ENCODE assay signal across 1 cellular context in the genomic region with DNA sequence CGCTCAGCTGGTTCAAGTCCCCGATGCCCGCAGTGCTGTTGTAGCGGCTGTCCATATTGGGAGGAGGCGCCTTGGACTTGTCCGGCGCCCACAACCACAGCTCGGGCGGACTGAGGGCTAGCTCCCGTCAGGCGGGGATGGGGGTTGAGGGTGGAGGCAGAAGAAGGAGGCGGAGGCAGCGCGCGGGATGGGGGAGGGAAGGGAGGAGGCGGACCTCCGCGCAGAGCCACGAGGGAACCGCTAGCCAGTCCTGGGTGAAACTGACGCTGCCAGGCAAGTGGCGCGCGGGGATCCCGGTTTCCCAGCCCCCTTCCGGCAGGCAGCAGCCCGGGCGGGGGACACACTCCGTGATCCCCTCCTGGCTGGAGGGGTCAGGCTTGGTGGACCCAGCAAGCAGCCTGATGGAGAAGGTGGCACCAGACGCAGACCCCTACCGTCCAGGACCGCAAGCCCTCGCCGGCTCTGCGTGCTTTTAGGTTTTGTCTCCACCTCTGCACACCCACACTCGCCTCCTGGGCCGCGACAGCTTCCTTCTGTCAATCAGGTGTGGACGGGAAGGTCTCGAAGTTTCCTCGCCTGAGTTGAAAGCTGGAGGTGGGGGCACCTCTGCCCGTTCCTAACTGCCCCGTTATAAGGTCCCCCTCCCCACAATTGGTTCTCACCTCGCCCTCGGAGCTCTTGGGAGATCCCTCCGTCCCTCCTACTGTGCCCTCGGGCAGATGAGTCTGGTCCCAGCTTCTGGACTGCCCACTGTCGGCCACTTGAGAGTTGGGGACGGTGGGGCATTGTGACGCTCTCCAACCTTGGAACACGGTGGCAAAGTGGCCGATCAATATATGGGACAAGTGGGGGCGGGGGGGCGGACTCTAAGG.
TF ChIP-seq lines count a peak whose summit lies in the region.

A gene (minus strand): TSS at position 112 of the 872 bp plus-strand sequence. CDS start 57 bp downstream, at position 55.

TF ChIP-seq in GM12878, 131 proteins besides CTCF, POLR2A, EP300 and RAD21 (continues in another document):
- TF ChIP-seq BRCA1 (IDR thresholded peaks at IDR 0.05; ENCODE audit: low read depth, low read length) (no peak), HDGF (IDR thresholded peaks at IDR 0.05) (0 out of 2 replicates have a peak, but pooled peaks have one; percentile 82), TAF1 (IDR thresholded peaks at IDR 0.05; ENCODE audit: borderline replicate concordance, low read depth, low read length) (peak; percentile 42; the same call in 1 of the 2 replicates), GABPA (IDR thresholded peaks at IDR 0.05; ENCODE audit: low read depth) (0 out of 2 replicates have a peak, but pooled peaks have one; percentile 9), ZNF24 (IDR thresholded peaks at IDR 0.05) (no peak), POU2F2 (IDR thresholded peaks at IDR 0.05; ENCODE audit: borderline replicate concordance, low read depth, low read length) (0 out of 3 replicates have a peak, but pooled peaks have one; percentile 27), CHD4 (IDR thresholded peaks at IDR 0.05) (no peak), RUNX3 (IDR thresholded peaks at IDR 0.05; ENCODE audit: low read length) (peak; percentile 24; the same call in 1 of the 2 replicates), DPF2 (IDR thresholded peaks at IDR 0.05) (peak; percentile 55), SMAD1 (IDR thresholded peaks at IDR 0.05; ENCODE audit: low read depth, partially characterized antibody) (no peak), EGR1 (IDR thresholded peaks at IDR 0.05; ENCODE audit: borderline replicate concordance in 1 of 2, low read depth in 2 of 2, low read length in 2 of 2) (peak in 1 of 2 experiments; percentile 51; a peak in 1 of 3 replicates), TCF3 (IDR thresholded peaks at IDR 0.05; ENCODE audit: borderline replicate concordance, insufficient read depth, low read depth, low read length) (0 out of 2 replicates have a peak, but pooled peaks have one; percentile 44), NR2F1 (conservative IDR thresholded peaks at IDR 0.05) (peak; percentile 32; the same call in 1 of the 2 replicates), CHD2 (IDR thresholded peaks at IDR 0.05; ENCODE audit: borderline replicate concordance, low read depth, low read length) (peak; percentile 58; the same call in 1 of the 2 replicates), GATAD2B (conservative IDR thresholded peaks at IDR 0.05; ENCODE audit: low read depth) (peak; percentile 67; the same call in 1 of the 2 replicates), BMI1 (IDR thresholded peaks at IDR 0.05; ENCODE audit: borderline replicate concordance) (no peak), HCFC1 (IDR thresholded peaks at IDR 0.05; ENCODE audit: low read length) (no peak), SIX5 (IDR thresholded peaks at IDR 0.05; ENCODE audit: low read depth, low read length, severe bottlenecking) (no peak), MYB (IDR thresholded peaks at IDR 0.05; ENCODE audit: borderline replicate concordance, low read depth, low read length) (no peak), POLR2AphosphoS5 (IDR thresholded peaks at IDR 0.05; ENCODE audit: low read length) (peak; percentile 68), LARP7 (IDR thresholded peaks at IDR 0.05) (peak; percentile 87), MTA3 (IDR thresholded peaks at IDR 0.05; ENCODE audit: borderline replicate concordance, low read length) (peak; percentile 13; the same call in 1 of the 2 replicates), STAT1 (conservative IDR thresholded peaks at IDR 0.05) (no peak), SMARCA5 (IDR thresholded peaks at IDR 0.05) (peak; percentile 68; the same call in 1 of the 2 replicates), IKZF2 (IDR thresholded peaks at IDR 0.05) (peak in 1 of 2 experiments; percentile 38; a peak in 1 of 4 replicates), MTA2 (IDR thresholded peaks at IDR 0.05; ENCODE audit: low read depth) (0 out of 2 replicates have a peak, but pooled peaks have one; percentile 9), BACH1 (IDR thresholded peaks at IDR 0.05; ENCODE audit: borderline replicate concordance) (0 out of 2 replicates have a peak, but pooled peaks have one; percentile 61), PML (IDR thresholded peaks at IDR 0.05; ENCODE audit: low read length) (peak; percentile 67; the same call in 1 of the 2 replicates), EED (IDR thresholded peaks at IDR 0.05; ENCODE audit: low read depth) (peak; percentile 67), POLR2AphosphoS2 (IDR thresholded peaks at IDR 0.05; ENCODE audit: low read depth, low read length) (peak; percentile 53; the same call in 1 of the 2 replicates), CBX5 (IDR thresholded peaks at IDR 0.05; ENCODE audit: low read depth) (0 out of 2 replicates have a peak, but pooled peaks have one; percentile 2), ZSCAN29 (IDR thresholded peaks at IDR 0.05) (no peak)
- TF ChIP-seq, protein P1, sequence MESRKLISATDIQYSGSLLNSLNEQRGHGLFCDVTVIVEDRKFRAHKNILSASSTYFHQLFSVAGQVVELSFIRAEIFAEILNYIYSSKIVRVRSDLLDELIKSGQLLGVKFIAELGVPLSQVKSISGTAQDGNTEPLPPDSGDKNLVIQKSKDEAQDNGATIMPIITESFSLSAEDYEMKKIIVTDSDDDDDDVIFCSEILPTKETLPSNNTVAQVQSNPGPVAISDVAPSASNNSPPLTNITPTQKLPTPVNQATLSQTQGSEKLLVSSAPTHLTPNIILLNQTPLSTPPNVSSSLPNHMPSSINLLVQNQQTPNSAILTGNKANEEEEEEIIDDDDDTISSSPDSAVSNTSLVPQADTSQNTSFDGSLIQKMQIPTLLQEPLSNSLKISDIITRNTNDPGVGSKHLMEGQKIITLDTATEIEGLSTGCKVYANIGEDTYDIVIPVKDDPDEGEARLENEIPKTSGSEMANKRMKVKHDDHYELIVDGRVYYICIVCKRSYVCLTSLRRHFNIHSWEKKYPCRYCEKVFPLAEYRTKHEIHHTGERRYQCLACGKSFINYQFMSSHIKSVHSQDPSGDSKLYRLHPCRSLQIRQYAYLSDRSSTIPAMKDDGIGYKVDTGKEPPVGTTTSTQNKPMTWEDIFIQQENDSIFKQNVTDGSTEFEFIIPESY (IDR thresholded peaks at IDR 0.05) = no peak
- TF ChIP-seq, protein P2, sequence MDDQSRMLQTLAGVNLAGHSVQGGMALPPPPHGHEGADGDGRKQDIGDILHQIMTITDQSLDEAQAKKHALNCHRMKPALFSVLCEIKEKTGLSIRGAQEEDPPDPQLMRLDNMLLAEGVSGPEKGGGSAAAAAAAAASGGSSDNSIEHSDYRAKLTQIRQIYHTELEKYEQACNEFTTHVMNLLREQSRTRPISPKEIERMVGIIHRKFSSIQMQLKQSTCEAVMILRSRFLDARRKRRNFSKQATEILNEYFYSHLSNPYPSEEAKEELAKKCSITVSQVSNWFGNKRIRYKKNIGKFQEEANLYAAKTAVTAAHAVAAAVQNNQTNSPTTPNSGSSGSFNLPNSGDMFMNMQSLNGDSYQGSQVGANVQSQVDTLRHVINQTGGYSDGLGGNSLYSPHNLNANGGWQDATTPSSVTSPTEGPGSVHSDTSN (IDR thresholded peaks at IDR 0.05; ENCODE audit: insufficient replicate concordance, low read depth, low read length) = peak; percentile 55
- TF ChIP-seq, protein P3, sequence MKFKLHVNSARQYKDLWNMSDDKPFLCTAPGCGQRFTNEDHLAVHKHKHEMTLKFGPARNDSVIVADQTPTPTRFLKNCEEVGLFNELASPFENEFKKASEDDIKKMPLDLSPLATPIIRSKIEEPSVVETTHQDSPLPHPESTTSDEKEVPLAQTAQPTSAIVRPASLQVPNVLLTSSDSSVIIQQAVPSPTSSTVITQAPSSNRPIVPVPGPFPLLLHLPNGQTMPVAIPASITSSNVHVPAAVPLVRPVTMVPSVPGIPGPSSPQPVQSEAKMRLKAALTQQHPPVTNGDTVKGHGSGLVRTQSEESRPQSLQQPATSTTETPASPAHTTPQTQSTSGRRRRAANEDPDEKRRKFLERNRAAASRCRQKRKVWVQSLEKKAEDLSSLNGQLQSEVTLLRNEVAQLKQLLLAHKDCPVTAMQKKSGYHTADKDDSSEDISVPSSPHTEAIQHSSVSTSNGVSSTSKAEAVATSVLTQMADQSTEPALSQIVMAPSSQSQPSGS (IDR thresholded peaks at IDR 0.05; ENCODE audit: low read length) = no peak
- TF ChIP-seq, protein P4, sequence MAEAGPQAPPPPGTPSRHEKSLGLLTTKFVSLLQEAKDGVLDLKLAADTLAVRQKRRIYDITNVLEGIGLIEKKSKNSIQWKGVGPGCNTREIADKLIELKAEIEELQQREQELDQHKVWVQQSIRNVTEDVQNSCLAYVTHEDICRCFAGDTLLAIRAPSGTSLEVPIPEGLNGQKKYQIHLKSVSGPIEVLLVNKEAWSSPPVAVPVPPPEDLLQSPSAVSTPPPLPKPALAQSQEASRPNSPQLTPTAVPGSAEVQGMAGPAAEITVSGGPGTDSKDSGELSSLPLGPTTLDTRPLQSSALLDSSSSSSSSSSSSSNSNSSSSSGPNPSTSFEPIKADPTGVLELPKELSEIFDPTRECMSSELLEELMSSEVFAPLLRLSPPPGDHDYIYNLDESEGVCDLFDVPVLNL (IDR thresholded peaks at IDR 0.05; ENCODE audit: low read depth, low read length) = no peak
- TF ChIP-seq, protein P5, sequence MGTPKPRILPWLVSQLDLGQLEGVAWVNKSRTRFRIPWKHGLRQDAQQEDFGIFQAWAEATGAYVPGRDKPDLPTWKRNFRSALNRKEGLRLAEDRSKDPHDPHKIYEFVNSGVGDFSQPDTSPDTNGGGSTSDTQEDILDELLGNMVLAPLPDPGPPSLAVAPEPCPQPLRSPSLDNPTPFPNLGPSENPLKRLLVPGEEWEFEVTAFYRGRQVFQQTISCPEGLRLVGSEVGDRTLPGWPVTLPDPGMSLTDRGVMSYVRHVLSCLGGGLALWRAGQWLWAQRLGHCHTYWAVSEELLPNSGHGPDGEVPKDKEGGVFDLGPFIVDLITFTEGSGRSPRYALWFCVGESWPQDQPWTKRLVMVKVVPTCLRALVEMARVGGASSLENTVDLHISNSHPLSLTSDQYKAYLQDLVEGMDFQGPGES (IDR thresholded peaks at IDR 0.05) = no peak
- TF ChIP-seq, protein P6, sequence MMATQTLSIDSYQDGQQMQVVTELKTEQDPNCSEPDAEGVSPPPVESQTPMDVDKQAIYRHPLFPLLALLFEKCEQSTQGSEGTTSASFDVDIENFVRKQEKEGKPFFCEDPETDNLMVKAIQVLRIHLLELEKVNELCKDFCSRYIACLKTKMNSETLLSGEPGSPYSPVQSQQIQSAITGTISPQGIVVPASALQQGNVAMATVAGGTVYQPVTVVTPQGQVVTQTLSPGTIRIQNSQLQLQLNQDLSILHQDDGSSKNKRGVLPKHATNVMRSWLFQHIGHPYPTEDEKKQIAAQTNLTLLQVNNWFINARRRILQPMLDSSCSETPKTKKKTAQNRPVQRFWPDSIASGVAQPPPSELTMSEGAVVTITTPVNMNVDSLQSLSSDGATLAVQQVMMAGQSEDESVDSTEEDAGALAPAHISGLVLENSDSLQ (IDR thresholded peaks at IDR 0.05) = peak; percentile 85
- TF ChIP-seq, protein P7, sequence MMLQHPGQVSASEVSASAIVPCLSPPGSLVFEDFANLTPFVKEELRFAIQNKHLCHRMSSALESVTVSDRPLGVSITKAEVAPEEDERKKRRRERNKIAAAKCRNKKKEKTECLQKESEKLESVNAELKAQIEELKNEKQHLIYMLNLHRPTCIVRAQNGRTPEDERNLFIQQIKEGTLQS (IDR thresholded peaks at IDR 0.05; ENCODE audit: borderline replicate concordance, extremely low read depth, low read depth, low read length) = no peak
- TF ChIP-seq, protein P8, sequence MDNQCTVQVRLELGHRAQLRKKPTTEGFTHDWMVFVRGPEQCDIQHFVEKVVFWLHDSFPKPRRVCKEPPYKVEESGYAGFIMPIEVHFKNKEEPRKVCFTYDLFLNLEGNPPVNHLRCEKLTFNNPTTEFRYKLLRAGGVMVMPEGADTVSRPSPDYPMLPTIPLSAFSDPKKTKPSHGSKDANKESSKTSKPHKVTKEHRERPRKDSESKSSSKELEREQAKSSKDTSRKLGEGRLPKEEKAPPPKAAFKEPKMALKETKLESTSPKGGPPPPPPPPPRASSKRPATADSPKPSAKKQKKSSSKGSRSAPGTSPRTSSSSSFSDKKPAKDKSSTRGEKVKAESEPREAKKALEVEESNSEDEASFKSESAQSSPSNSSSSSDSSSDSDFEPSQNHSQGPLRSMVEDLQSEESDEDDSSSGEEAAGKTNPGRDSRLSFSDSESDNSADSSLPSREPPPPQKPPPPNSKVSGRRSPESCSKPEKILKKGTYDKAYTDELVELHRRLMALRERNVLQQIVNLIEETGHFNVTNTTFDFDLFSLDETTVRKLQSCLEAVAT (IDR thresholded peaks at IDR 0.05) = no peak
- TF ChIP-seq, protein P9, sequence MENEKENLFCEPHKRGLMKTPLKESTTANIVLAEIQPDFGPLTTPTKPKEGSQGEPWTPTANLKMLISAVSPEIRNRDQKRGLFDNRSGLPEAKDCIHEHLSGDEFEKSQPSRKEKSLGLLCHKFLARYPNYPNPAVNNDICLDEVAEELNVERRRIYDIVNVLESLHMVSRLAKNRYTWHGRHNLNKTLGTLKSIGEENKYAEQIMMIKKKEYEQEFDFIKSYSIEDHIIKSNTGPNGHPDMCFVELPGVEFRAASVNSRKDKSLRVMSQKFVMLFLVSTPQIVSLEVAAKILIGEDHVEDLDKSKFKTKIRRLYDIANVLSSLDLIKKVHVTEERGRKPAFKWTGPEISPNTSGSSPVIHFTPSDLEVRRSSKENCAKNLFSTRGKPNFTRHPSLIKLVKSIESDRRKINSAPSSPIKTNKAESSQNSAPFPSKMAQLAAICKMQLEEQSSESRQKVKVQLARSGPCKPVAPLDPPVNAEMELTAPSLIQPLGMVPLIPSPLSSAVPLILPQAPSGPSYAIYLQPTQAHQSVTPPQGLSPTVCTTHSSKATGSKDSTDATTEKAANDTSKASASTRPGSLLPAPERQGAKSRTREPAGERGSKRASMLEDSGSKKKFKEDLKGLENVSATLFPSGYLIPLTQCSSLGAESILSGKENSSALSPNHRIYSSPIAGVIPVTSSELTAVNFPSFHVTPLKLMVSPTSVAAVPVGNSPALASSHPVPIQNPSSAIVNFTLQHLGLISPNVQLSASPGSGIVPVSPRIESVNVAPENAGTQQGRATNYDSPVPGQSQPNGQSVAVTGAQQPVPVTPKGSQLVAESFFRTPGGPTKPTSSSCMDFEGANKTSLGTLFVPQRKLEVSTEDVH (IDR thresholded peaks at IDR 0.05; ENCODE audit: low read depth, partially characterized antibody) = no peak
